In the genomic region with DNA sequence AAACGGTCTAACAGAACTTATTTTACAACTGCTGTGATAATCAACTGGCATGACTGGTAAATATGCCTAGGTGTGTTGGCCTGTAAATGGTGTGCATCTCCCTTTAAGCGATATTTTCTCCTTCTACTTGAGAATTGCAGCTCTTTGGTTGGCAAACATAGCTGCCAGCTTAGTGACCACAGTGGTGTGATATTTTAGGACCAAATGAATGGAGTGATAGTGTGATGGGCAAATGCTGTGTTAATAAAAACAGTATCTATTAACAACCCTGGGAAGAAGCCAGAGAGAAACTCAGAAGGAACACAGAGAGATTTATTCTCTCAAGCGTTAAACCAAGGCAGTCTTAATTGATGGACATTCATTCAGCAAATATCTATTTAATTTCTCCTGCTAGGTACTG, we compare ENCODE assay signal across 28 cellular contexts.
"Had no signal": no experiment of that assay in that cellular context is flagged by ENCODE, and none has a peak within 500 bp of the region (broad histone marks: within the 10 kb centered on the region; RNA-seq: fewer than 3 reads in every experiment).

No MANE protein-coding gene starts in this region.

- H3K9me3 ChIP-seq: stomach, suprapubic skin, testis, thoracic aorta, thyroid gland, tibial artery, tibial nerve, transverse colon, upper lobe of left lung, upper lobe of right lung, uterus, vagina had no signal

- H3K36me3 ChIP-seq: stomach, suprapubic skin, thoracic aorta, thyroid gland, tibial artery, tibial nerve, transverse colon, upper lobe of left lung, upper lobe of right lung, uterus, vagina had no signal

- H3K4me1 Mint-ChIP-seq: stimulated activated effector memory CD8-positive, alpha-beta T cell treated with anti-CD3 and anti-CD28 coated beads, Interleukin-12 subunit alpha, Interleukin-12 subunit beta, amount 100 ng/mL, for 72 hours; stimulated activated memory B cell treated with anti-CD40 and anti-IgM and Interleukin-4, amounts not matched to agents 10 μg/mL and 1 μg/mL and 100 μg/mL, for 72 hours; stimulated activated naive CD8-positive, alpha-beta T cell treated with anti-CD3 and anti-CD28 coated beads, Interleukin-15, amount 100 ng/mL, for 72 hours had no signal

- H3K27ac Mint-ChIP-seq: stimulated activated effector memory CD8-positive, alpha-beta T cell treated with anti-CD3 and anti-CD28 coated beads, Interleukin-12 subunit alpha, Interleukin-12 subunit beta, amount 100 ng/mL, for 72 hours; stimulated activated memory B cell treated with anti-CD40 and anti-IgM and Interleukin-4, amounts not matched to agents 10 μg/mL and 1 μg/mL and 100 μg/mL, for 72 hours; stimulated activated naive B cell treated with anti-CD40 and anti-IgM and Interleukin-4, amounts not matched to agents 10 μg/mL and 1 μg/mL and 100 μg/mL, for 72 hours; stimulated activated naive CD8-positive, alpha-beta T cell treated with anti-CD3 and anti-CD28 coated beads, Interleukin-15, Interleukin-2, amounts not matched to agents 100 ng/mL and 50 ng/mL, for 24 hours; type B pancreatic cell had no signal

- H3K4me1 ChIP-seq: suprapubic skin, testis, thyroid gland, tibial artery, upper lobe of left lung, upper lobe of right lung, vagina had no signal

- ATAC-seq: stimulated activated effector memory CD8-positive, alpha-beta T cell treated with anti-CD3 and anti-CD28 coated beads, Interleukin-12 subunit alpha, Interleukin-12 subunit beta, amount 100 ng/mL, for 72 hours; stimulated activated memory B cell treated with anti-CD40 and anti-IgM and Interleukin-4, amounts not matched to agents 10 μg/mL and 1 μg/mL and 100 μg/mL, for 72 hours; stimulated activated naive B cell treated with anti-CD40 and anti-IgM and Interleukin-4, amounts not matched to agents 10 μg/mL and 1 μg/mL and 100 μg/mL, for 72 hours; stimulated activated naive CD8-positive, alpha-beta T cell treated with anti-CD3 and anti-CD28 coated beads, Interleukin-15, amount 100 ng/mL, for 72 hours; stimulated activated naive CD8-positive, alpha-beta T cell treated with anti-CD3 and anti-CD28 coated beads, Interleukin-15, Interleukin-2, amounts not matched to agents 100 U/mL and 50 U/mL, for 24 hours; upper lobe of right lung had no signal

- DNase-seq: stimulated activated CD4-positive, alpha-beta T cell treated with anti-CD3 and anti-CD28 coated beads, Interleukin-2, amount 100 ng/mL, for 48 hours; stimulated activated CD4-positive, alpha-beta T cell treated with anti-CD3 and anti-CD28 coated beads, Interleukin-4, amount 100 ng/mL, for 1 hour; stimulated activated CD4-positive, alpha-beta T cell treated with anti-CD3 and anti-CD28 coated beads, Interleukin-4, amount 100 ng/mL, for 24 hours; stimulated activated CD4-positive, alpha-beta T cell treated with anti-CD3 and anti-CD28 coated beads, Interleukin-4, amount 100 ng/mL, for 4 hours; stimulated activated CD8-positive, alpha-beta memory T cell treated with anti-CD3 and anti-CD28 coated beads, Interleukin-4, amount 100 ng/mL, for 48 hours; stimulated activated naive B cell treated with anti-CD40 and anti-IgM and Interleukin-4, amounts not matched to agents 10 μg/mL and 1 μg/mL and 100 μg/mL, for 72 hours; stimulated activated naive CD4-positive, alpha-beta T cell; stimulated activated naive CD4-positive, alpha-beta T cell treated with Interleukin-2 at 50 U/mL for 16 hours; stimulated activated naive CD8-positive, alpha-beta T cell treated with anti-CD3 and anti-CD28 coated beads, Interleukin-15, amount 100 ng/mL, for 72 hours; stimulated activated naive CD8-positive, alpha-beta T cell treated with anti-CD3 and anti-CD28 coated beads, Interleukin-15, Interleukin-2, amounts not matched to agents 100 U/mL and 50 U/mL, for 24 hours; stomach; substantia nigra; testis; thyroid gland; tibial artery; transverse colon; trophoblast cell; upper lobe of left lung; upper lobe of right lung; uterus had no signal

- H3K4me3 ChIP-seq: stomach, suprapubic skin, testis, thoracic aorta, thyroid gland, tibial artery, tibial nerve, transverse colon, upper lobe of left lung, upper lobe of right lung, uterus, vagina had no signal

- H3K9me3 Mint-ChIP-seq: stimulated activated effector memory CD8-positive, alpha-beta T cell treated with anti-CD3 and anti-CD28 coated beads, Interleukin-12 subunit alpha, Interleukin-12 subunit beta, amount 100 ng/mL, for 72 hours; stimulated activated memory B cell treated with anti-CD40 and anti-IgM and Interleukin-4, amounts not matched to agents 10 μg/mL and 1 μg/mL and 100 μg/mL, for 72 hours; stimulated activated naive B cell treated with anti-CD40 and anti-IgM and Interleukin-4, amounts not matched to agents 10 μg/mL and 1 μg/mL and 100 μg/mL, for 72 hours; stimulated activated naive CD8-positive, alpha-beta T cell treated with anti-CD3 and anti-CD28 coated beads, Interleukin-15, amount 100 ng/mL, for 72 hours; stimulated activated naive CD8-positive, alpha-beta T cell treated with anti-CD3 and anti-CD28 coated beads, Interleukin-15, Interleukin-2, amounts not matched to agents 100 ng/mL and 50 ng/mL, for 24 hours; type B pancreatic cell had no signal

- H3K27ac ChIP-seq: stomach, suprapubic skin, testis, thoracic aorta, thyroid gland, tibial artery, tibial nerve, transverse colon, upper lobe of left lung, upper lobe of right lung, uterus, vagina had no signal

- H3K27me3 ChIP-seq: testis, thyroid gland, tibial artery, tibial nerve, transverse colon, upper lobe of left lung, uterus, vagina had no signal

- H3K4me3 Mint-ChIP-seq: stimulated activated effector memory CD8-positive, alpha-beta T cell treated with anti-CD3 and anti-CD28 coated beads, Interleukin-12 subunit alpha, Interleukin-12 subunit beta, amount 100 ng/mL, for 72 hours; stimulated activated memory B cell treated with anti-CD40 and anti-IgM and Interleukin-4, amounts not matched to agents 10 μg/mL and 1 μg/mL and 100 μg/mL, for 72 hours; stimulated activated naive B cell treated with anti-CD40 and anti-IgM and Interleukin-4, amounts not matched to agents 10 μg/mL and 1 μg/mL and 100 μg/mL, for 72 hours; stimulated activated naive CD8-positive, alpha-beta T cell treated with anti-CD3 and anti-CD28 coated beads, Interleukin-15, amount 100 ng/mL, for 72 hours; stimulated activated naive CD8-positive, alpha-beta T cell treated with anti-CD3 and anti-CD28 coated beads, Interleukin-15, Interleukin-2, amounts not matched to agents 100 ng/mL and 50 ng/mL, for 24 hours; type B pancreatic cell had no signal

- H3K36me3 Mint-ChIP-seq: stimulated activated effector memory CD8-positive, alpha-beta T cell treated with anti-CD3 and anti-CD28 coated beads, Interleukin-12 subunit alpha, Interleukin-12 subunit beta, amount 100 ng/mL, for 72 hours; stimulated activated memory B cell treated with anti-CD40 and anti-IgM and Interleukin-4, amounts not matched to agents 10 μg/mL and 1 μg/mL and 100 μg/mL, for 72 hours; stimulated activated naive B cell treated with anti-CD40 and anti-IgM and Interleukin-4, amounts not matched to agents 10 μg/mL and 1 μg/mL and 100 μg/mL, for 72 hours; type B pancreatic cell had no signal
